Comparison of ENCODE assay signal across 24 cellular contexts in the genomic region with DNA sequence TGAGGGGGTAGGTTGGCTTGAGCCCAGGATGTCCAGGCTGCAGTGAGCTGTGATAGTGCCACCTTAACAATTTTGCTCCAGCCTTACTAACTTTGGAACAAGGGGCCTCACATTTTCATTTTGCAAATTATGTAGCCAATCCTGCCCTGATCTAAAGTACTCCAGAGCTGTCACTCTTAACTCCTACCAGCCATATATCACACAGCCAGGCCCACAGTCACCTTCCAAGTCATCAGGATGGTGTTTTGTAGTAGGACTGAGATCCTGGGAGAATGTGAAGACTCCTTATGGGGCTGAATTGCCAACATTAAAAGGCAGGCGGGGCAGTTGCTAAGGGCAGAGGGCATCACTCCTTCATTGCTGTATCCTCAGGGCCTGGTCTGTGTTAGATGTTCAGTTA.
"Had no signal": no experiment of that assay in that cellular context is flagged by ENCODE, and none has a peak within 500 bp of the region (broad histone marks: within the 10 kb centered on the region; RNA-seq: fewer than 3 reads in every experiment).

No MANE protein-coding gene starts in this region.

- H3K4me3 ChIP-seq: esophagus muscularis mucosa, left ventricle myocardium inferior, lung, mucosa of descending colon, thyroid gland had no signal

- H3K9me3 Mint-ChIP-seq: activated CD4-positive, alpha-beta memory T cell treated with anti-CD3 and anti-CD28 coated beads for 36 hours; activated CD4-positive, alpha-beta T cell treated with anti-CD3 and anti-CD28 coated beads, Interleukin-2, amount 10 ng/mL, durations not matched to agents 24 days and 14 days; activated T-cell treated with anti-CD3 and anti-CD28 coated beads, Interleukin-2, amount 50 U/mL, for 24 hours; dendritic cell treated with granulocyte-macrophage colony-stimulating factor and Interleukin-4, amounts not matched to agents 40 ng/mL and 50 ng/mL, for 4 days; nephron; stimulated activated effector memory CD8-positive, alpha-beta T cell treated with anti-CD3 and anti-CD28 coated beads, Interleukin-12 subunit alpha, Interleukin-12 subunit beta, amount 100 ng/mL, for 72 hours; stimulated activated naive CD8-positive, alpha-beta T cell treated with anti-CD3 and anti-CD28 coated beads, Interleukin-15, Interleukin-2, amounts not matched to agents 100 ng/mL and 50 ng/mL, for 24 hours had no signal

- H3K36me3 Mint-ChIP-seq: activated CD4-positive, alpha-beta memory T cell treated with anti-CD3 and anti-CD28 coated beads for 36 hours; stimulated activated effector memory CD8-positive, alpha-beta T cell treated with anti-CD3 and anti-CD28 coated beads, Interleukin-12 subunit alpha, Interleukin-12 subunit beta, amount 100 ng/mL, for 72 hours had no signal

- H3K27ac ChIP-seq: foreskin keratinocyte, left ventricle myocardium inferior, neutrophil, thyroid gland had no signal

- H3K4me3 Mint-ChIP-seq: activated CD4-positive, alpha-beta memory T cell treated with anti-CD3 and anti-CD28 coated beads for 36 hours; activated CD4-positive, alpha-beta T cell treated with anti-CD3 and anti-CD28 coated beads, Interleukin-2, amount 10 ng/mL, durations not matched to agents 24 days and 14 days; activated T-cell treated with anti-CD3 and anti-CD28 coated beads, Interleukin-2, amount 50 U/mL, for 24 hours; dendritic cell treated with granulocyte-macrophage colony-stimulating factor and Interleukin-4, amounts not matched to agents 40 ng/mL and 50 ng/mL, for 4 days; nephron; stimulated activated effector memory CD8-positive, alpha-beta T cell treated with anti-CD3 and anti-CD28 coated beads, Interleukin-12 subunit alpha, Interleukin-12 subunit beta, amount 100 ng/mL, for 72 hours; stimulated activated naive CD8-positive, alpha-beta T cell treated with anti-CD3 and anti-CD28 coated beads, Interleukin-15, Interleukin-2, amounts not matched to agents 100 ng/mL and 50 ng/mL, for 24 hours; T-helper 17 cell had no signal

- H3K36me3 ChIP-seq: esophagus muscularis mucosa, left ventricle myocardium inferior, neutrophil, thyroid gland had no signal

- ATAC-seq: foreskin keratinocyte; mucosa of descending colon; sciatic nerve; stimulated activated effector memory CD8-positive, alpha-beta T cell treated with anti-CD3 and anti-CD28 coated beads, Interleukin-12 subunit alpha, Interleukin-12 subunit beta, amount 100 ng/mL, for 72 hours; T-helper 17 cell had no signal

- FAIRE-seq: islet of Langerhans, small intestine had no signal

- H3K27ac Mint-ChIP-seq: activated CD4-positive, alpha-beta memory T cell treated with anti-CD3 and anti-CD28 coated beads for 36 hours; activated CD4-positive, alpha-beta T cell treated with anti-CD3 and anti-CD28 coated beads, Interleukin-2, amount 10 ng/mL, durations not matched to agents 24 days and 14 days; activated T-cell treated with anti-CD3 and anti-CD28 coated beads, Interleukin-2, amount 50 U/mL, for 24 hours; dendritic cell treated with granulocyte-macrophage colony-stimulating factor and Interleukin-4, amounts not matched to agents 40 ng/mL and 50 ng/mL, for 4 days; nephron; stimulated activated effector memory CD8-positive, alpha-beta T cell treated with anti-CD3 and anti-CD28 coated beads, Interleukin-12 subunit alpha, Interleukin-12 subunit beta, amount 100 ng/mL, for 72 hours; stimulated activated naive CD8-positive, alpha-beta T cell treated with anti-CD3 and anti-CD28 coated beads, Interleukin-15, Interleukin-2, amounts not matched to agents 100 ng/mL and 50 ng/mL, for 24 hours; T-helper 17 cell had no signal

- H3K4me1 ChIP-seq: thyroid gland had no signal

- DNase-seq: activated CD4-positive, alpha-beta memory T cell treated with anti-CD3 and anti-CD28 coated beads for 36 hours; activated CD4-positive, alpha-beta T cell treated with anti-CD3 and anti-CD28 coated beads, Interleukin-2, amount 10 ng/mL, durations not matched to agents 24 days and 14 days; activated CD4-positive, CD25-positive, alpha-beta regulatory T cell treated with anti-CD3 and anti-CD28 coated beads, Interleukin-2, amount 50 U/mL, for 72 hours; activated CD8-positive, alpha-beta memory T cell treated with anti-CD3 and anti-CD28 coated beads, Interleukin-2, amount 50 U/mL, for 48 hours; activated gamma-delta T cell treated with Interleukin-2 at 50 U/mL for 16 hours; activated naive CD4-positive, alpha-beta T cell treated with anti-CD3 and anti-CD28 coated beads, Interleukin-2, amount 50 U/mL, for 16 hours; activated T-cell treated with anti-CD3 and anti-CD28 coated beads, Interleukin-2, amount 50 U/mL, for 24 hours; amygdala; foreskin keratinocyte; left ventricle myocardium inferior; mucosa of descending colon; small intestine; stimulated activated CD4-positive, alpha-beta T cell treated with anti-CD3 and anti-CD28 coated beads, Interleukin-4, amount 100 ng/mL, for 24 hours; T-helper 17 cell; thyroid gland had no signal

- H3K9me3 ChIP-seq: esophagus muscularis mucosa, left ventricle myocardium inferior, mucosa of descending colon, neutrophil, thyroid gland had no signal

- H3K27me3 ChIP-seq: esophagus muscularis mucosa, foreskin keratinocyte, thyroid gland had no signal

- H3K27me3 Mint-ChIP-seq: activated CD4-positive, alpha-beta memory T cell treated with anti-CD3 and anti-CD28 coated beads for 36 hours; activated CD4-positive, alpha-beta T cell treated with anti-CD3 and anti-CD28 coated beads, Interleukin-2, amount 10 ng/mL, durations not matched to agents 24 days and 14 days; activated T-cell treated with anti-CD3 and anti-CD28 coated beads, Interleukin-2, amount 50 U/mL, for 24 hours; stimulated activated naive CD8-positive, alpha-beta T cell treated with anti-CD3 and anti-CD28 coated beads, Interleukin-15, Interleukin-2, amounts not matched to agents 100 ng/mL and 50 ng/mL, for 24 hours; T-helper 17 cell had no signal
